In genomic region chr7:6528401-6529130, GRCh38 we compare ENCODE assay signal across 31 cellular contexts. TPM values are rescaled to one million over a fixed set of nuclear protein-coding genes. Genes with fewer than 3 reads are reported as not detected.
"Had no signal": no experiment of that assay in that cellular context is flagged by ENCODE, and none has a peak within 500 bp of the region (broad histone marks: within the 10 kb centered on the region; RNA-seq: fewer than 3 reads in every experiment).

No MANE protein-coding gene starts in this region.

- H3K9me3 Mint-ChIP-seq: naive thymus-derived CD4-positive, alpha-beta T cell; stimulated activated effector memory CD8-positive, alpha-beta T cell treated with anti-CD3 and anti-CD28 coated beads, Interleukin-12 subunit alpha, Interleukin-12 subunit beta, amount 100 ng/mL, for 72 hours; stimulated activated naive CD8-positive, alpha-beta T cell treated with anti-CD3 and anti-CD28 coated beads, Interleukin-15, Interleukin-2, amounts not matched to agents 100 ng/mL and 50 ng/mL, for 24 hours had no signal

- ATAC-seq: body of pancreas; gastrocnemius medialis; left cardiac atrium; left ventricle myocardium superior; naive thymus-derived CD4-positive, alpha-beta T cell; sciatic nerve; stimulated activated effector memory CD8-positive, alpha-beta T cell treated with anti-CD3 and anti-CD28 coated beads, Interleukin-12 subunit alpha, Interleukin-12 subunit beta, amount 100 ng/mL, for 72 hours had no signal

- H3K4me3 ChIP-seq: body of pancreas, colonic mucosa, gastrocnemius medialis, ovary, skin epidermis, thoracic aorta had no signal

- H3K36me3 ChIP-seq: colonic mucosa, gastrocnemius medialis, neutrophil, ovary, thoracic aorta had no signal

- H3K27ac Mint-ChIP-seq: activated naive CD8-positive, alpha-beta T cell; naive thymus-derived CD4-positive, alpha-beta T cell; progenitor cell of endocrine pancreas; stimulated activated effector memory CD8-positive, alpha-beta T cell treated with anti-CD3 and anti-CD28 coated beads, Interleukin-12 subunit alpha, Interleukin-12 subunit beta, amount 100 ng/mL, for 72 hours; stimulated activated naive CD8-positive, alpha-beta T cell treated with anti-CD3 and anti-CD28 coated beads, Interleukin-15, Interleukin-2, amounts not matched to agents 100 ng/mL and 50 ng/mL, for 24 hours had no signal

- DNase-seq: activated CD4-positive, alpha-beta T cell treated with anti-CD3 and anti-CD28 coated beads for 4 hours; activated CD4-positive, alpha-beta T cell treated with anti-CD3 and anti-CD28 coated beads, Interleukin-2, amount 50 U/mL, for 48 hours; activated CD8-positive, alpha-beta memory T cell treated with anti-CD3 and anti-CD28 coated beads for 24 hours; activated effector memory CD4-positive, alpha-beta T cell treated with Interleukin-2 at 50 U/mL for 16 hours; activated naive CD4-positive, alpha-beta T cell treated with Interleukin-2 at 50 U/mL for 16 hours; aorta; body of pancreas; cerebellar nuclear complex; colonic mucosa; effector CD8-positive, alpha-beta T cell; gastrocnemius medialis; hippocampal formation; left cardiac atrium; left ventricle myocardium superior; mammary epithelial cell; naive thymus-derived CD4-positive, alpha-beta T cell; ovary; stimulated activated CD4-positive, alpha-beta T cell treated with anti-CD3 and anti-CD28 coated beads, Interleukin-4, amount 100 ng/mL, for 24 hours; T-helper 1 cell; trophoblast cell had no signal

- H3K36me3 Mint-ChIP-seq: activated naive CD8-positive, alpha-beta T cell; naive thymus-derived CD4-positive, alpha-beta T cell; stimulated activated effector memory CD8-positive, alpha-beta T cell treated with anti-CD3 and anti-CD28 coated beads, Interleukin-12 subunit alpha, Interleukin-12 subunit beta, amount 100 ng/mL, for 72 hours had no signal

- H3K9me3 ChIP-seq: body of pancreas, colonic mucosa, gastrocnemius medialis, neutrophil, ovary, thoracic aorta had no signal

- H3K27me3 ChIP-seq: ovary had no signal

- H3K4me1 ChIP-seq: colonic mucosa had no signal

- H3K4me3 Mint-ChIP-seq: activated naive CD8-positive, alpha-beta T cell; stimulated activated naive CD8-positive, alpha-beta T cell treated with anti-CD3 and anti-CD28 coated beads, Interleukin-15, Interleukin-2, amounts not matched to agents 100 ng/mL and 50 ng/mL, for 24 hours had no signal

- H3K27ac ChIP-seq: body of pancreas, colonic mucosa, gastrocnemius medialis, neutrophil, ovary, skin epidermis, thoracic aorta had no signal

RNA-seq across cellular contexts. Expression of gene GRID2IP, which starts 22.7 kb away (rescaled TPM):
- total RNA-seq: dermis microvascular lymphatic vessel endothelial cell, epithelial cell of proximal tubule, left ventricle myocardium superior, mammary epithelial cell, subcutaneous adipose tissue had no signal
- polyA plus RNA-seq: naive thymus-derived CD4-positive, alpha-beta T cell had no signal
